20 cellular contexts compared by ENCODE assay signal in genomic region chr10:62652114-62652513, GRCh38.
DNase-seq lines count a peak whose midpoint lies in the region; ATAC-seq, FAIRE-seq and TF ChIP-seq lines count a peak whose summit lies in the region.
"Had no signal": no experiment of that assay in that cellular context is flagged by ENCODE, and none has a peak within 500 bp of the region (broad histone marks: within the 10 kb centered on the region; RNA-seq: fewer than 3 reads in every experiment).

No MANE protein-coding gene starts in this region.

- H3K9me3 ChIP-seq in OCI-LY7 (ENCODE audit: low read length) (peaks cover 23% of the 10 kb centered on the region; the same call in 1 of the 2 replicates), WERI-Rb-1 (ENCODE audit: severe bottlenecking) (no peaks in the 10 kb centered on the region)
- H3K9me3 ChIP-seq: left ventricle myocardium inferior, pancreas, SJCRH30 had no signal

- no peak overlapping the region for H3K4me3 Mint-ChIP-seq in GM23338
- H3K4me3 Mint-ChIP-seq: activated naive CD8-positive, alpha-beta T cell had no signal

- CTCF ChIA-PET in OCI-LY7 (lab: Charles Lee; ENCODE audit: unreplicated experiment), result no interaction called here

- H3K9me2 ChIP-seq in OCI-LY7 (ENCODE audit: insufficient read depth, low read length) (no peaks in the 10 kb centered on the region), GM23338 (ENCODE audit: insufficient read depth) (0 out of 2 replicates have a peak, but pooled peaks cover 21% of the 10 kb centered on the region)

- H3K36me3 Mint-ChIP-seq in activated naive CD4-positive, alpha-beta T cell treated with anti-CD3 and anti-CD28 coated beads, Interleukin-2, amount 50 U/mL, for 72 hours, result no peaks in the 10 kb centered on the region
- no peaks in the 10 kb centered on the region for H3K36me3 Mint-ChIP-seq in GM23338 (ENCODE audit: low read depth)

- TF ChIP-seq CTCF in OCI-LY7 (conservative IDR thresholded peaks at IDR 0.05; ENCODE audit: low read length) (no peak), fibroblast of mammary gland (conservative IDR thresholded peaks at IDR 0.05; ENCODE audit: control insufficient read depth, insufficient read depth, low read depth, low read length) (no peak), WERI-Rb-1 (IDR thresholded peaks at IDR 0.05; ENCODE audit: low read depth, low read length) (no peak), GM23338 (conservative IDR thresholded peaks at IDR 0.05; ENCODE audit: low read depth in 2 of 2) (no peak)

- FAIRE-seq in urothelium cell line (lab: Jason Lieb, UNC), result peak; percentile 75
- FAIRE-seq: pancreas had no signal

- no peak for DNase-seq in activated naive CD4-positive, alpha-beta T cell treated with anti-CD3 and anti-CD28 coated beads, Interleukin-2, amount 50 U/mL, for 72 hours (ENCODE audit: low spot score in 2 of 2)
- no peak for DNase-seq in activated naive CD4-positive, alpha-beta T cell treated with Interleukin-2 at 50 U/mL for 16 hours
- no peak for DNase-seq in OCI-LY7 (ENCODE audit: low spot score)
- DNase-seq in fibroblast of mammary gland (ENCODE audit: low read depth), result peak; percentile 49
- peak; percentile 42 for DNase-seq in urothelium cell line (ENCODE audit: low spot score)
- DNase-seq in WERI-Rb-1, result no peak
- DNase-seq in NCI-H2227 treated with DMSO at 0.1 percent for 48 hours (lab: John Stamatoyannopoulos, UW), result no peak
- no peak for DNase-seq in GM23338 (ENCODE audit: low spot score)
- DNase-seq: ACHN; caudate nucleus; effector CD8-positive, alpha-beta T cell; left ventricle myocardium inferior; NCI-H146; NCI-H345; pancreas; SJCRH30; stimulated activated naive CD4-positive, alpha-beta T cell treated with Interleukin-2 at 50 U/mL for 16 hours had no signal

- no peak overlapping the region for H3K27ac Mint-ChIP-seq in activated naive CD4-positive, alpha-beta T cell treated with anti-CD3 and anti-CD28 coated beads, Interleukin-2, amount 50 U/mL, for 72 hours
- no peak overlapping the region for H3K27ac Mint-ChIP-seq in GM23338
- H3K27ac Mint-ChIP-seq: activated naive CD8-positive, alpha-beta T cell had no signal

- BruUV-seq in OCI-LY7 (replicated peaks; lab: Mats Ljungman, UMichigan), result no TSS peak

- H3K4me2 ChIP-seq in OCI-LY7 (ENCODE audit: low read length) (peak overlapping the region; percentile 65), GM23338 (no peak overlapping the region)
- H3K4me2 ChIP-seq: KMS-11 had no signal

- H3K79me2 ChIP-seq in OCI-LY7 (ENCODE audit: insufficient read depth, low read depth, low read length) (no peaks in the 10 kb centered on the region), GM23338 (replicated peaks; ENCODE audit: insufficient read depth) (no peaks in the 10 kb centered on the region)

- no peaks in the 10 kb centered on the region for H4K20me1 ChIP-seq in OCI-LY7 (ENCODE audit: insufficient read depth, low read length)
- H4K20me1 ChIP-seq in GM23338 (replicated peaks; ENCODE audit: insufficient read depth), result no peaks in the 10 kb centered on the region

- H3K4me1 Mint-ChIP-seq in GM23338, result peaks cover 3% of the 10 kb centered on the region

- H3F3A ChIP-seq in GM23338 (replicated peaks; ENCODE audit: low read depth), result no peaks in the 10 kb centered on the region

- POLR2A ChIA-PET in OCI-LY7 (lab: Charles Lee), result interaction anchor here (1.3 to 8.6 kb wide), 3 partner anchors 13 to 18 kb away, joined by 4 to 80 read pairs (median 7); no protein-coding TSS in a partner anchor

- H2AFZ ChIP-seq in OCI-LY7 (ENCODE audit: low read length) (no peak overlapping the region), GM23338 (no peak overlapping the region)

- peaks cover 11% of the 10 kb centered on the region for H3K36me3 ChIP-seq in OCI-LY7 (ENCODE audit: insufficient read depth, low read length)
- no peaks in the 10 kb centered on the region for H3K36me3 ChIP-seq in WERI-Rb-1
- H3K36me3 ChIP-seq in GM23338 (ENCODE audit: insufficient read depth), result no peaks in the 10 kb centered on the region
- H3K36me3 ChIP-seq: left ventricle myocardium inferior, pancreas, SJCRH30 had no signal

- H3K27me3 ChIP-seq in WERI-Rb-1 (ENCODE audit: insufficient read depth, low read depth, severe bottlenecking), result peaks cover 64% of the 10 kb centered on the region
- no peaks in the 10 kb centered on the region for H3K27me3 ChIP-seq in GM23338 (ENCODE audit: insufficient read depth)
- H3K27me3 ChIP-seq: pancreas, SJCRH30 had no signal

- H3K4me3 ChIP-seq in OCI-LY7 (ENCODE audit: low read depth, low read length, poor library complexity, severe bottlenecking) (peak overlapping the region; percentile 42), fibroblast of mammary gland (ENCODE audit: control insufficient read depth, low read depth, low read length) (no peak overlapping the region), WERI-Rb-1 (ENCODE audit: low read depth, low read length) (no peak overlapping the region), GM23338 (no peak overlapping the region)
- H3K4me3 ChIP-seq: left ventricle myocardium inferior, pancreas, SJCRH30 had no signal

- intact Hi-C loops in OCI-LY7 (cut with micrococcal nuclease; ENCODE audit: unreplicated experiment), result loop anchor here (2.0 to 5.0 kb wide), 2 partner anchors 41 to 125 kb away; no protein-coding TSS in a partner anchor

- H3K9me3 Mint-ChIP-seq in activated naive CD4-positive, alpha-beta T cell treated with anti-CD3 and anti-CD28 coated beads, Interleukin-2, amount 50 U/mL, for 72 hours, result peaks cover 0 to 4% of the 10 kb centered on the region in 2 donors
- no peaks in the 10 kb centered on the region for H3K9me3 Mint-ChIP-seq in GM23338

- peak; percentile 38 to 52 for ATAC-seq in activated naive CD4-positive, alpha-beta T cell treated with anti-CD3 and anti-CD28 coated beads, Interleukin-2, amount 50 U/mL, for 72 hours
- no peak for ATAC-seq in GM23338
- ATAC-seq: pancreas had no signal

- H3K27ac ChIP-seq in OCI-LY7 (ENCODE audit: low read depth, low read length, poor library complexity, severe bottlenecking) (peak overlapping the region; percentile 96), WERI-Rb-1 (no peak overlapping the region), GM23338 (ENCODE audit: low read depth) (no peak overlapping the region)
- H3K27ac ChIP-seq: HL-60, KMS-11, left ventricle myocardium inferior, pancreas, SJCRH30 had no signal

- H3K4me1 ChIP-seq in OCI-LY7 (ENCODE audit: insufficient read depth, low read length, poor library complexity, severe bottlenecking), result peaks cover 85% of the 10 kb centered on the region
- peaks cover 9% of the 10 kb centered on the region for H3K4me1 ChIP-seq in GM23338 (ENCODE audit: insufficient read depth)
- H3K4me1 ChIP-seq: left ventricle myocardium inferior, pancreas, SJCRH30 had no signal

- no peaks in the 10 kb centered on the region for H3K27me3 Mint-ChIP-seq in GM23338 (ENCODE audit: insufficient read depth, low read depth, poor library complexity)
- H3K27me3 Mint-ChIP-seq: activated naive CD8-positive, alpha-beta T cell had no signal

TF ChIP-seq in GM23338, 12 proteins besides CTCF, POLR2A, EP300 and RAD21:
- no peak for TF ChIP-seq NANOG (IDR thresholded peaks at IDR 0.05; ENCODE audit: borderline replicate concordance)
- TF ChIP-seq ZNF114 (CRISPR knock-in tag; IDR thresholded peaks at IDR 0.05), result no peak
- no peak for TF ChIP-seq CREB1 (CRISPR knock-in tag; IDR thresholded peaks at IDR 0.05; ENCODE audit: low read depth)
- TF ChIP-seq EZH2phosphoT487 (IDR thresholded peaks at IDR 0.05; ENCODE audit: unreplicated experiment), result no peak
- TF ChIP-seq REST (IDR thresholded peaks at IDR 0.05; ENCODE audit: unreplicated experiment), result no peak
- no peak for TF ChIP-seq POLR2AphosphoS5 (IDR thresholded peaks at IDR 0.05; ENCODE audit: low read depth)
- TF ChIP-seq ZNF331 (CRISPR knock-in tag; IDR thresholded peaks at IDR 0.05; ENCODE audit: low read depth), result no peak
- no peak for TF ChIP-seq ETS1 (IDR thresholded peaks at IDR 0.05)

Comparison
In these comparisons a context has a peak if more than half of its experiments do, and no peak if none do; other contexts are left out.
1. DNase-seq: peak in fibroblast of mammary gland (single experiment) and urothelium cell line (single experiment); none in activated naive CD4-positive, alpha-beta T cell treated with anti-CD3 and anti-CD28 coated beads, Interleukin-2, amount 50 U/mL, for 72 hours (0 of 2), activated naive CD4-positive, alpha-beta T cell treated with Interleukin-2 at 50 U/mL for 16 hours (single experiment), OCI-LY7 (single experiment), WERI-Rb-1 (single experiment), NCI-H2227 treated with DMSO at 0.1 percent for 48 hours (single experiment) and GM23338 (single experiment).